8 cellular contexts compared by ENCODE assay signal in genomic region chr11:62556102-62556871, GRCh38. TPM values are rescaled to one million over a fixed set of nuclear protein-coding genes. Genes with fewer than 3 reads are reported as not detected.
DNase-seq lines count a peak whose midpoint lies in the region; ATAC-seq and TF ChIP-seq lines count a peak whose summit lies in the region.

No MANE protein-coding gene starts in this region.

- H3K27me3 Mint-ChIP-seq in activated naive CD8-positive, alpha-beta T cell treated with anti-CD3 and anti-CD28 coated beads, Interleukin-2, amount 50 U/mL, for 24 hours = peaks cover 3% of the 10 kb centered on the region
- no peaks in the 10 kb centered on the region for H3K27me3 Mint-ChIP-seq in progenitor cell of endocrine pancreas

- no peaks in the 10 kb centered on the region for H3K9me3 Mint-ChIP-seq in activated naive CD8-positive, alpha-beta T cell treated with anti-CD3 and anti-CD28 coated beads, Interleukin-2, amount 50 U/mL, for 24 hours
- H3K9me3 Mint-ChIP-seq in progenitor cell of endocrine pancreas (ENCODE audit: low read depth) = no peaks in the 10 kb centered on the region

- peaks cover 61% of the 10 kb centered on the region for H3K36me3 Mint-ChIP-seq in activated naive CD8-positive, alpha-beta T cell treated with anti-CD3 and anti-CD28 coated beads, Interleukin-2, amount 50 U/mL, for 24 hours (ENCODE audit: low read depth)
- peaks cover 22% of the 10 kb centered on the region for H3K36me3 Mint-ChIP-seq in progenitor cell of endocrine pancreas (ENCODE audit: insufficient read depth)

- peak; percentile 70 for ATAC-seq in activated naive CD8-positive, alpha-beta T cell treated with anti-CD3 and anti-CD28 coated beads, Interleukin-2, amount 50 U/mL, for 24 hours
- peak; percentile 64 for ATAC-seq in Right ventricle myocardium superior (ENCODE audit: poor library complexity)

- H3K27ac Mint-ChIP-seq in activated naive CD8-positive, alpha-beta T cell treated with anti-CD3 and anti-CD28 coated beads, Interleukin-2, amount 50 U/mL, for 24 hours = peak overlapping the region; percentile 92
- peak overlapping the region; percentile 54 for H3K27ac Mint-ChIP-seq in progenitor cell of endocrine pancreas

- intact Hi-C loops in Right ventricle myocardium superior (cut with DNase I) = loop anchor here (5.0 kb wide), 1 partner anchor 134 kb away; no protein-coding TSS in a partner anchor

- no peak for TF ChIP-seq CTCF in progenitor cell of endocrine pancreas (IDR thresholded peaks at IDR 0.05; ENCODE audit: unreplicated experiment)

- DNase-seq in Ammon's horn (ENCODE audit: low spot score) = peak; percentile 88
- peak; percentile 97 for DNase-seq in HT-29 (ENCODE audit: low spot score)
- DNase-seq in SKM-1 (lab: John Stamatoyannopoulos, UW; ENCODE audit: unreplicated experiment) = peak; percentile 81
- DNase-seq in activated naive CD8-positive, alpha-beta T cell treated with anti-CD3 and anti-CD28 coated beads, Interleukin-2, amount 50 U/mL, for 24 hours = peak; percentile 85
- peak; percentile 94 for DNase-seq in Right ventricle myocardium superior
- no peak for DNase-seq in progenitor cell of endocrine pancreas (ENCODE audit: low spot score, unreplicated experiment)
- DNase-seq in NCI-H187 treated with DMSO at 0.1 percent for 48 hours (lab: John Stamatoyannopoulos, UW) = no peak

- peaks cover 100% of the 10 kb centered on the region for H3K4me1 Mint-ChIP-seq in activated naive CD8-positive, alpha-beta T cell treated with anti-CD3 and anti-CD28 coated beads, Interleukin-2, amount 50 U/mL, for 24 hours
- H3K4me1 Mint-ChIP-seq in progenitor cell of endocrine pancreas (ENCODE audit: low read depth) = peaks cover 53% of the 10 kb centered on the region

- H3K4me3 Mint-ChIP-seq in activated naive CD8-positive, alpha-beta T cell treated with anti-CD3 and anti-CD28 coated beads, Interleukin-2, amount 50 U/mL, for 24 hours = peak overlapping the region; percentile 62
- no peak overlapping the region for H3K4me3 Mint-ChIP-seq in progenitor cell of endocrine pancreas (ENCODE audit: low read depth)

- TF ChIP-seq POLR2A in GM19193 (IDR thresholded peaks at IDR 0.05; ENCODE audit: extremely low read depth, insufficient read depth, insufficient read length) = peak; percentile 44

RNA-seq across cellular contexts. Expression of gene AHNAK, which starts 9.7 kb away (rescaled TPM):
- total RNA-seq in HT-29 (2014; rRNA removed; shearing (Covaris generic)) = 281 and 282 TPM in 2 replicates
- 318 TPM for total RNA-seq in Right ventricle myocardium superior
- 27.2 and 39.8 TPM in 2 replicates for total RNA-seq in progenitor cell of endocrine pancreas

RNA-seq across cellular contexts. Expression of gene EEF1G, which starts 17.4 kb away (rescaled TPM):
- total RNA-seq in HT-29 (2014; rRNA removed; shearing (Covaris generic)) = 1,888 and 1,945 TPM in 2 replicates
- total RNA-seq in Right ventricle myocardium superior (794 TPM), progenitor cell of endocrine pancreas (1,931 and 1,938 TPM in 2 replicates)

RNA-seq across cellular contexts. Expression of gene TUT1, which starts 35.0 kb away (rescaled TPM):
- total RNA-seq in HT-29 (2014; rRNA removed; shearing (Covaris generic)) = 19.3 and 25.1 TPM in 2 replicates
- total RNA-seq in Right ventricle myocardium superior (14.7 TPM), progenitor cell of endocrine pancreas (23.1 and 26.0 TPM in 2 replicates)

RNA-seq across cellular contexts. Expression of gene MTA2, which starts 45.4 kb away (rescaled TPM):
- total RNA-seq in HT-29 (2014; rRNA removed; shearing (Covaris generic)) = 223 and 229 TPM in 2 replicates
- total RNA-seq in Right ventricle myocardium superior (28.2 TPM), progenitor cell of endocrine pancreas (134 and 140 TPM in 2 replicates)

RNA-seq across cellular contexts. Expression of gene EML3, which starts 56.3 kb away (rescaled TPM):
- total RNA-seq in HT-29 (2014; rRNA removed; shearing (Covaris generic)) = 72.3 and 72.5 TPM in 2 replicates
- total RNA-seq in Right ventricle myocardium superior (13.1 TPM), progenitor cell of endocrine pancreas (42.7 and 47.0 TPM in 2 replicates)

Comparison
In these comparisons a context has a peak if more than half of its experiments do, and no peak if none do; other contexts are left out.
1. DNase-seq: peak in Ammon's horn (single experiment), HT-29 (single experiment), SKM-1 (single experiment), activated naive CD8-positive, alpha-beta T cell treated with anti-CD3 and anti-CD28 coated beads, Interleukin-2, amount 50 U/mL, for 24 hours (single experiment) and Right ventricle myocardium superior (single experiment); none in progenitor cell of endocrine pancreas (single experiment) and NCI-H187 treated with DMSO at 0.1 percent for 48 hours (single experiment).